ENCODE assay signal across 8 cellular contexts in the genomic region with DNA sequence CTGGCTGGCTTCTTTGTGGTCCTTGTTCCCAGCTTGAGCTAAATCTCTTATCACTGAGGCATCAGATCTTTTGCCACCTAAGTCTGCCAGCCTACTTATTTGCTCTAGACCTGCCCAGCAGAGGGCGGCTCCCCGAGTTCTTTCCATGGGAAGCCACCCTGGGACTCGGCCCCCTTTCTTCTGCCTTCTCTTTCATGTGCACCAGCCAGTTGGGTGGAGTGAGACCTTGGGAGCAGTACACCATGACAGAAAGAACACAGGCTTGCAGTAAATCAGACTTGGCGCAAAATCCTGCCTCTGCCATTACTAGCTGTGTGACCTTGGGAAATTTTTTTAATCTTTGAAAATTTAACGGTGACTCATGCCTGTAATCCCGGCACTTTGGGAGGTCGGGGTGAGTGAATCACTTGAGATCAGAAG. TPM values are rescaled to one million over a fixed set of nuclear protein-coding genes. Genes with fewer than 3 reads are reported as not detected.
DNase-seq lines count a peak whose midpoint lies in the region; ATAC-seq and TF ChIP-seq lines count a peak whose summit lies in the region.

No MANE protein-coding gene starts in this region.

- H3K36me3 ChIP-seq in heart right ventricle (no peaks in the 10 kb centered on the region), right atrium auricular region (no peaks in the 10 kb centered on the region), OCI-LY1 (ENCODE audit: insufficient read depth, low read length) (no peaks in the 10 kb centered on the region), prostate gland (no peaks in the 10 kb centered on the region)

- H3K79me2 ChIP-seq in OCI-LY1 (ENCODE audit: insufficient read depth, low read length), result no peaks in the 10 kb centered on the region

- H4K20me1 ChIP-seq in OCI-LY1 (ENCODE audit: insufficient read depth, low read length), result no peaks in the 10 kb centered on the region

- no peaks in the 10 kb centered on the region for H3K9me2 ChIP-seq in OCI-LY1 (ENCODE audit: low read depth, low read length)

- DNase-seq in heart right ventricle (no peak), right atrium auricular region (ENCODE audit: low spot score) (no peak), ecto neural progenitor cell (ENCODE audit: low spot score) (peak; percentile 69), prostate gland (ENCODE audit: low spot score) (peak; percentile 37), NCI-H187 treated with DMSO at 0.1 percent for 48 hours (lab: John Stamatoyannopoulos, UW) (no peak), AG08396 (ENCODE audit: low spot score) (no peak)

- H3K9ac ChIP-seq in OCI-LY1 (ENCODE audit: low read length), result no peak overlapping the region

- no peak for TF ChIP-seq POLR2A in prostate gland (IDR thresholded peaks at IDR 0.05)

- WGBS in heart right ventricle, 2 donors, result 65 to 74% methylated on average over 7 of the region's 7 CpGs
- WGBS in prostate gland, result 34% methylated on average over 7 of the region's 7 CpGs

- TF ChIP-seq CTCF in heart right ventricle (IDR thresholded peaks at IDR 0.05) (peak in 5 of 9 donors; percentile 18 to 35 (median 27)), right atrium auricular region (IDR thresholded peaks at IDR 0.05) (no peak), OCI-LY1 (IDR thresholded peaks at IDR 0.05; ENCODE audit: low read length) (peak; percentile 55), prostate gland (IDR thresholded peaks at IDR 0.05) (peak in 3 of 4 experiments; percentile 18 to 50 (median 44))

- peaks cover 0 to 8% (median 0%) of the 10 kb centered on the region in 9 donors for H3K4me1 ChIP-seq in heart right ventricle
- no peaks in the 10 kb centered on the region for H3K4me1 ChIP-seq in right atrium auricular region
- H3K4me1 ChIP-seq in OCI-LY1 (ENCODE audit: insufficient read depth, low read length, severe bottlenecking), result no peaks in the 10 kb centered on the region
- no peaks in the 10 kb centered on the region for H3K4me1 ChIP-seq in prostate gland (replicated peaks)

- no peaks in the 10 kb centered on the region for H3F3A ChIP-seq in OCI-LY1 (ENCODE audit: insufficient read depth, low read length)

- intact Hi-C loops in heart right ventricle (cut with DNase I) (no loop called here), prostate gland (cut with DNase I) (loop anchor here (10.0 kb wide), 1 partner anchor 272 kb away; no protein-coding TSS in a partner anchor)

- no peak overlapping the region for H3K4me3 ChIP-seq in heart right ventricle
- H3K4me3 ChIP-seq in right atrium auricular region, result no peak overlapping the region
- no peak overlapping the region for H3K4me3 ChIP-seq in OCI-LY1 (ENCODE audit: low read depth, low read length, poor library complexity, severe bottlenecking)
- no peak overlapping the region for H3K4me3 ChIP-seq in prostate gland

- peak in 1 of 8 donors; percentile 20 for ATAC-seq in heart right ventricle
- no peak for ATAC-seq in HG03442 (IDR thresholded peaks at IDR 0.05; ENCODE audit: unreplicated experiment)

- no peak overlapping the region for H3K4me2 ChIP-seq in OCI-LY1 (ENCODE audit: low read length)

- H3K27me3 ChIP-seq in heart right ventricle, result no peaks in the 10 kb centered on the region
- H3K27me3 ChIP-seq in right atrium auricular region, result no peaks in the 10 kb centered on the region
- H3K27me3 ChIP-seq in OCI-LY1 (ENCODE audit: insufficient read depth, low read length), result no peaks in the 10 kb centered on the region
- no peaks in the 10 kb centered on the region for H3K27me3 ChIP-seq in prostate gland (replicated peaks; ENCODE audit: insufficient read depth)

- H3K9me3 ChIP-seq in heart right ventricle (no peaks in the 10 kb centered on the region), right atrium auricular region (no peaks in the 10 kb centered on the region), OCI-LY1 (ENCODE audit: low read length) (no peaks in the 10 kb centered on the region), prostate gland (no peaks in the 10 kb centered on the region)

- no peak overlapping the region for H3K27ac ChIP-seq in heart right ventricle
- H3K27ac ChIP-seq in right atrium auricular region, result no peak overlapping the region
- H3K27ac ChIP-seq in OCI-LY1 (ENCODE audit: low read depth, low read length, poor library complexity, severe bottlenecking), result no peak overlapping the region
- H3K27ac ChIP-seq in prostate gland, result no peak overlapping the region

- no peak overlapping the region for H2AFZ ChIP-seq in OCI-LY1 (ENCODE audit: low read length)

RNA-seq across cellular contexts. Expression of a gene that starts 7.4 kb away (rescaled TPM):
- total RNA-seq in heart right ventricle (1 to 10 TPM; 2.0 to 6.9 (median 3.5) TPM), right atrium auricular region (1 to 10 TPM; 2.3 to 3.8 TPM), prostate gland (10 to 100 TPM; 10.7 to 15.4 TPM)
- polyA plus RNA-seq in heart right ventricle, result 1 to 10 TPM; 3.6 to 7.3 TPM

RNA-seq across cellular contexts. Expression of a gene that starts 24.1 kb away (rescaled TPM):
- total RNA-seq in heart right ventricle, result 100 to 1,000 TPM; 140 to 185 (median 165) TPM
- polyA plus RNA-seq in heart right ventricle, result 100 to 1,000 TPM in 1 of 2 donors, 10 to 100 TPM in 1; 39.7 to 228 TPM
- 100 to 1,000 TPM; 193 to 309 TPM for total RNA-seq in right atrium auricular region
- total RNA-seq in prostate gland, result 100 to 1,000 TPM; 299 to 374 TPM

RNA-seq across cellular contexts. Expression of a gene that starts 44.9 kb away (rescaled TPM):
- total RNA-seq in heart right ventricle (10 to 100 TPM in 1 of 10 donors, 1 to 10 TPM in 9; 4.9 to 13.9 (median 7.8) TPM), right atrium auricular region (1 to 10 TPM; 3.0 to 6.0 TPM), prostate gland (10 to 100 TPM; 13.5 to 17.2 TPM)
- polyA plus RNA-seq in heart right ventricle, result 10 to 100 TPM in 1 of 2 donors, 1 to 10 TPM in 1; 4.1 to 10.1 TPM

Comparison
In these comparisons a context has a peak if more than half of its experiments do, and no peak if none do; other contexts are left out.
1. CTCF ChIP-seq: peak in heart right ventricle (5 of 9), OCI-LY1 (single experiment) and prostate gland (3 of 4); none in right atrium auricular region (0 of 2).
2. DNase-seq: peak in ecto neural progenitor cell (single experiment) and prostate gland (single experiment); none in heart right ventricle (0 of 2), right atrium auricular region (single experiment), NCI-H187 treated with DMSO at 0.1 percent for 48 hours (single experiment) and AG08396 (single experiment).